ENCODE assay signal across 8 cellular contexts in the genomic region with DNA sequence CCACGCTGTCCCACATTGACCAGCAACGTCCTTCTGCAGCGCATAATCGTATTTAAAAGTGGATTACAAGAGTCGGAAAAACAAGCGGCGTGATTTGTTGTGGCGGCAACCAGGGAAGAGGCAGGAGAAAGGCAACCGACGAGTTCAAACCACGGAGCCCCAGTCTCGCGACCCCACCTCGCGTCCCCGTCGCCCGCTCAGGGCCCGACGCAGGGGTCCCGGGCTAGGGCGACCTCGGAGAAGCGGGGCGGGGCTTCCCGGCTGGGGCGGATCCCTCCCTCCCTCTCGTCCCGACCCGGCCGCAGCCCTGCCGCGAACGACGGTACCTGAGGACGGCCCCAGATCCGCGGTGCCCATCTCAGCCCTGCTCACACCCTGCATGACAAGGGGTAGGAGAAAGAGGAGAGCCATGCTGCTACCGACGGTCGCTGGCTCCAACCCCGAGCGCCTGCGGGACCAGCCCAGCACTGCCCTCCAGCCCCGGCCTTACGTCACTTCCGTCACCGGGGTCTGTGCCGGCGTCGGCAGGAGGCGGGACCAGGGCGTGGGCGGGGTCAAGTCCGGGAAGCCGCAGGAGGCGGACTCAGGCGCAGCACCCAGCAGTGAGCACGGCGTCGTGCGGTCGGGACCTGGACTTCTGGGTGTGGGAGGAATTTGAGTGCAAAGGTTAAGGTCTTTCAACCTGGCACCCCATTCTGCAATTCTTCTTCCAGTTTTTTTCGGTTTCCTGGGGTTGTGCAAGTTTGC. TPM values are rescaled to one million over a fixed set of nuclear protein-coding genes. Genes with fewer than 3 reads are reported as not detected.
A peak's percentile ranks its signal among the peaks of the same experiment; 100 is the strongest.
DNase-seq lines count a peak whose midpoint lies in the region; ATAC-seq and TF ChIP-seq lines count a peak whose summit lies in the region.

A gene (minus strand): TSS at position 469 of the 747 bp plus-strand sequence. CDS start 58 bp downstream, at position 411.

- H3K9me3 ChIP-seq in DOHH2 (ENCODE audit: control insufficient read depth, insufficient read depth, low read length) (no peaks in the 10 kb centered on the region), esophagus muscularis mucosa (no peaks in the 10 kb centered on the region), muscle layer of duodenum (ENCODE audit: control insufficient read depth in 1 of 2, low read length in 2 of 2) (no peaks in the 10 kb centered on the region)

- no peaks in the 10 kb centered on the region for H3K9me2 ChIP-seq in DOHH2 (replicated peaks; ENCODE audit: control insufficient read depth, low read length)
- no peaks in the 10 kb centered on the region; the same call in none of the 2 replicates for H3K9me2 ChIP-seq in GM23338 (ENCODE audit: insufficient read depth)

- TF ChIP-seq CTCF in DOHH2 (IDR thresholded peaks at IDR 0.05; ENCODE audit: low read depth, low read length, poor library complexity, severe bottlenecking) (no peak), GM23338 (conservative IDR thresholded peaks at IDR 0.05; ENCODE audit: low read depth in 2 of 2) (no peak), LNCaP clone FGC (IDR thresholded peaks at IDR 0.05; ENCODE audit: control insufficient read depth, extremely low read depth, insufficient read depth) (no peak), esophagus muscularis mucosa (IDR thresholded peaks at IDR 0.05) (no peak)

- H3K27ac Mint-ChIP-seq in GM23338: peak within 1 kb of the TSS; percentile 96
- H3K27ac Mint-ChIP-seq in activated T-helper 1 cell treated with anti-CD3 and anti-CD28 coated beads, Interleukin-12 subunit alpha, Interleukin-12 subunit beta, Interleukin-2, Interleukin-4 antibody, amounts not matched to agents 30 ng/mL and 10 ng/mL and 1 ng/mL, durations not matched to agents 14 hours and 24 hours and 36 hours: peak within 1 kb of the TSS; percentile 100

- H3K4me1 ChIP-seq in DOHH2 (ENCODE audit: control insufficient read depth, low read length): peaks cover 68% of the 10 kb centered on the region
- H3K4me1 ChIP-seq in GM23338 (ENCODE audit: insufficient read depth): peaks cover 13% of the 10 kb centered on the region
- H3K4me1 ChIP-seq in esophagus muscularis mucosa: peaks cover 43 to 84% (median 72%) of the 10 kb centered on the region in 4 donors
- H3K4me1 ChIP-seq in muscle layer of duodenum (ENCODE audit: control insufficient read depth in 1 of 2, insufficient read depth in 2 of 2, low read length in 2 of 2): peaks cover 8 to 26% of the 10 kb centered on the region in 2 donors

- no peaks in the 10 kb centered on the region; the same call in 2 of the 3 replicates for H3K36me3 Mint-ChIP-seq in GM23338 (ENCODE audit: low read depth)
- H3K36me3 Mint-ChIP-seq in activated T-helper 1 cell treated with anti-CD3 and anti-CD28 coated beads, Interleukin-12 subunit alpha, Interleukin-12 subunit beta, Interleukin-2, Interleukin-4 antibody, amounts not matched to agents 30 ng/mL and 10 ng/mL and 1 ng/mL, durations not matched to agents 14 hours and 24 hours and 36 hours (ENCODE audit: low read depth): peaks cover 15% of the 10 kb centered on the region

- H2AFZ ChIP-seq in GM23338: peak within 1 kb of the TSS; percentile 99

- H3K9me3 Mint-ChIP-seq in GM23338: no peaks in the 10 kb centered on the region
- peaks cover 7% of the 10 kb centered on the region for H3K9me3 Mint-ChIP-seq in activated T-helper 1 cell treated with anti-CD3 and anti-CD28 coated beads, Interleukin-12 subunit alpha, Interleukin-12 subunit beta, Interleukin-2, Interleukin-4 antibody, amounts not matched to agents 30 ng/mL and 10 ng/mL and 1 ng/mL, durations not matched to agents 14 hours and 24 hours and 36 hours

- H3K4me3 Mint-ChIP-seq in GM23338: peak within 1 kb of the TSS; percentile 91
- peak within 1 kb of the TSS; percentile 100 for H3K4me3 Mint-ChIP-seq in activated T-helper 1 cell treated with anti-CD3 and anti-CD28 coated beads, Interleukin-12 subunit alpha, Interleukin-12 subunit beta, Interleukin-2, Interleukin-4 antibody, amounts not matched to agents 30 ng/mL and 10 ng/mL and 1 ng/mL, durations not matched to agents 14 hours and 24 hours and 36 hours

- WGBS in esophagus muscularis mucosa: 3% methylated on average over 23 of the region's 64 CpGs

- H3K36me3 ChIP-seq in DOHH2 (ENCODE audit: control insufficient read depth, low read length): peaks cover 19% of the 10 kb centered on the region
- no peaks in the 10 kb centered on the region for H3K36me3 ChIP-seq in GM23338 (ENCODE audit: insufficient read depth)
- H3K36me3 ChIP-seq in esophagus muscularis mucosa: no peaks in the 10 kb centered on the region
- H3K36me3 ChIP-seq in muscle layer of duodenum (ENCODE audit: control insufficient read depth in 1 of 2, insufficient read depth in 2 of 2, low read length in 2 of 2): peaks cover 0 to 9% of the 10 kb centered on the region in 2 donors

- H3K4me3 ChIP-seq in DOHH2 (ENCODE audit: low read length): peak within 1 kb of the TSS; percentile 98
- peak within 1 kb of the TSS; percentile 100 for H3K4me3 ChIP-seq in GM23338
- H3K4me3 ChIP-seq in LNCaP clone FGC (ENCODE audit: low read depth, low read length): peak within 1 kb of the TSS; percentile 84
- H3K4me3 ChIP-seq in esophagus muscularis mucosa: peak within 1 kb of the TSS; percentile 88 to 95 (median 92)
- peak within 1 kb of the TSS; percentile 86 to 99 for H3K4me3 ChIP-seq in muscle layer of duodenum (ENCODE audit: low read depth in 1 of 2, low read length in 2 of 2)

- H3K4me1 Mint-ChIP-seq in GM23338: peaks cover 19% of the 10 kb centered on the region
- peaks cover 56% of the 10 kb centered on the region for H3K4me1 Mint-ChIP-seq in activated T-helper 1 cell treated with anti-CD3 and anti-CD28 coated beads, Interleukin-12 subunit alpha, Interleukin-12 subunit beta, Interleukin-2, Interleukin-4 antibody, amounts not matched to agents 30 ng/mL and 10 ng/mL and 1 ng/mL, durations not matched to agents 14 hours and 24 hours and 36 hours (ENCODE audit: low read depth)

- peak; percentile 96 for DNase-seq in GM23338 (ENCODE audit: low spot score)
- no peak for DNase-seq in LNCaP clone FGC (ENCODE audit: low read depth)
- DNase-seq in RPMI8226: peak; percentile 94
- peak; percentile 94 for DNase-seq in activated T-helper 1 cell treated with anti-CD3 and anti-CD28 coated beads, Interleukin-12 subunit alpha, Interleukin-12 subunit beta, Interleukin-2, Interleukin-4 antibody, amounts not matched to agents 30 ng/mL and 10 ng/mL and 1 ng/mL, durations not matched to agents 14 hours and 24 hours and 36 hours (ENCODE audit: low spot score)
- peak; percentile 99 for DNase-seq in esophagus muscularis mucosa (ENCODE audit: extremely low spot score)
- DNase-seq in stimulated activated CD8-positive, alpha-beta memory T cell treated with anti-CD3 and anti-CD28 coated beads, Interleukin-7, amount 100 ng/mL, for 4 hours (ENCODE audit: low read depth in 2 of 2): peak; percentile 85 to 93

- peak; percentile 94 for ATAC-seq in GM23338

- no peak for TF ChIP-seq EP300 in esophagus muscularis mucosa (IDR thresholded peaks at IDR 0.05)

- H4K20me1 ChIP-seq in DOHH2 (ENCODE audit: control insufficient read depth, insufficient read depth, low read depth, low read length): no peaks in the 10 kb centered on the region
- H4K20me1 ChIP-seq in GM23338 (replicated peaks; ENCODE audit: insufficient read depth): peaks cover 25% of the 10 kb centered on the region

- H3F3A ChIP-seq in DOHH2 (ENCODE audit: control insufficient read depth, insufficient read depth): peaks cover 14% of the 10 kb centered on the region
- H3F3A ChIP-seq in GM23338 (replicated peaks; ENCODE audit: low read depth): no peaks in the 10 kb centered on the region

- H3K27me3 Mint-ChIP-seq in GM23338 (ENCODE audit: insufficient read depth, low read depth, poor library complexity): no peaks in the 10 kb centered on the region
- H3K27me3 Mint-ChIP-seq in activated T-helper 1 cell treated with anti-CD3 and anti-CD28 coated beads, Interleukin-12 subunit alpha, Interleukin-12 subunit beta, Interleukin-2, Interleukin-4 antibody, amounts not matched to agents 30 ng/mL and 10 ng/mL and 1 ng/mL, durations not matched to agents 14 hours and 24 hours and 36 hours (ENCODE audit: insufficient read depth): peaks cover 4% of the 10 kb centered on the region

- intact Hi-C loops in activated T-helper 1 cell treated with anti-CD3 and anti-CD28 coated beads, Interleukin-12 subunit alpha, Interleukin-12 subunit beta, Interleukin-2, Interleukin-4 antibody, amounts not matched to agents 30 ng/mL and 10 ng/mL and 1 ng/mL, durations not matched to agents 14 hours and 24 hours and 36 hours (cut with micrococcal nuclease): loop anchor here (1.0 to 10.0 kb wide), 15 partner anchors 8 to 1556 kb away; a partner anchor contains a TSS
- intact Hi-C loops in esophagus muscularis mucosa (cut with DNase I): no loop called here

- H3K27me3 ChIP-seq in DOHH2 (ENCODE audit: control insufficient read depth, low read length): no peaks in the 10 kb centered on the region
- H3K27me3 ChIP-seq in GM23338 (ENCODE audit: insufficient read depth): no peaks in the 10 kb centered on the region
- H3K27me3 ChIP-seq in esophagus muscularis mucosa: no peaks in the 10 kb centered on the region
- H3K27me3 ChIP-seq in muscle layer of duodenum (ENCODE audit: low read depth, low read length): no peaks in the 10 kb centered on the region

- peak; percentile 99 for TF ChIP-seq POLR2A in esophagus muscularis mucosa (IDR thresholded peaks at IDR 0.05; ENCODE audit: low read depth)

- peak within 1 kb of the TSS; percentile 79 for H3K4me2 ChIP-seq in DOHH2 (ENCODE audit: low read length)
- peak within 1 kb of the TSS; percentile 100 for H3K4me2 ChIP-seq in GM23338

- peaks cover 51% of the 10 kb centered on the region for H3K79me2 ChIP-seq in DOHH2 (ENCODE audit: control insufficient read depth, low read length)
- H3K79me2 ChIP-seq in GM23338 (replicated peaks; ENCODE audit: insufficient read depth): peaks cover 49% of the 10 kb centered on the region

- H3K27ac ChIP-seq in DOHH2 (ENCODE audit: low read depth, low read length) (peak within 1 kb of the TSS; percentile 49), GM23338 (ENCODE audit: low read depth) (peak within 1 kb of the TSS; percentile 92), esophagus muscularis mucosa (replicated peaks in 1 of 4) (peak within 1 kb of the TSS; percentile 97 to 98 (median 98)), muscle layer of duodenum (ENCODE audit: low read length) (peak within 1 kb of the TSS; percentile 100)

RNA-seq across cellular contexts. Expression of the gene that starts here (rescaled TPM):
- 22.8 and 29.4 TPM in 2 replicates for total RNA-seq in GM23338 (2014; rRNA removed; shearing (Covaris generic))
- polyA plus RNA-seq in GM23338 (2016; fragmentation: Nextera tagmentation; extraction: Ambion mirVana): 21.3 and 23.2 TPM in 2 replicates
- 12.5 and 12.6 TPM in 2 replicates for total RNA-seq in activated T-helper 1 cell treated with anti-CD3 and anti-CD28 coated beads, Interleukin-12 subunit alpha, Interleukin-12 subunit beta, Interleukin-2, Interleukin-4 antibody, amounts not matched to agents 30 ng/mL and 10 ng/mL and 1 ng/mL, durations not matched to agents 14 hours and 24 hours and 36 hours
- 10 to 100 TPM; 52.8 to 95.9 (median 62.9) TPM for total RNA-seq in esophagus muscularis mucosa

Comparison
In these comparisons a context has a peak if more than half of its experiments do, and no peak if none do; other contexts are left out.
1. H3K27ac ChIP-seq: peak in every context shown above with its lines; median percentile 100 in muscle layer of duodenum; 98 in esophagus muscularis mucosa; 92 in GM23338; 49 in DOHH2.